ENCODE assay signal across 29 cellular contexts in the genomic region with DNA sequence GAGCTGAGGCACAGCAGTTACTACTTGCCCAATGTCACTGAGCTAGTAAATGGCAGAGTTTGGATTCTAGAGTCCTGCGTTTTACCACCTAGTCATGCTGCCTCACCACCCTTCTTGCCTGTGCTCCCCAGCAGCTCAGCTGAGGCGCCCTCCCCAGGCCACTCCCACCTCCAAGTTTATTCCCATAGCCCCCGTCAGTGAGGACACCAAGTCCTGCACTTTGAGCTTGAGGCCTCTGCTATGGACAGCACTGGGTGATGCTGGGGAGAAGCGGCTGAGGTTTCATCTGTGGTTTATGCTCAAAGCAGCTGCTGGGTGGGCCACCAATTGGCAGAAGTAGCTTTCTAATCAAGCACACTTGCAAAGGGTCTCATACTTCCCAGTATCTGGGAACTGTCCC. TPM values are rescaled to one million over a fixed set of nuclear protein-coding genes. Genes with fewer than 3 reads are reported as not detected.
"Had no signal": no experiment of that assay in that cellular context is flagged by ENCODE, and none has a peak within 500 bp of the region (broad histone marks: within the 10 kb centered on the region; RNA-seq: fewer than 3 reads in every experiment).

No MANE protein-coding gene starts in this region.

- H3K27ac ChIP-seq: colonic mucosa, dorsolateral prefrontal cortex, epithelial cell of prostate, esophagus squamous epithelium, gastrocnemius medialis, heart right ventricle, left lung, lower lobe of right lung had no signal

- H3K36me3 ChIP-seq: colonic mucosa, heart right ventricle, left lung, lower lobe of right lung had no signal

- DNase-seq: colonic mucosa; dermis blood vessel endothelial cell; dorsolateral prefrontal cortex; effector CD4-positive, alpha-beta T cell; effector memory CD4-positive, alpha-beta T cell; erythroblast; esophagus squamous epithelium; foreskin fibroblast; foreskin melanocyte; gastrocnemius medialis; glutamatergic neuron; head of caudate nucleus; heart right ventricle; hypothalamus; immature natural killer cell; left cardiac atrium; left lung; left ventricle myocardium superior; lower lobe of right lung; mesenchymal stem cell; midbrain; naive thymus-derived CD4-positive, alpha-beta T cell had no signal

- H3K27me3 ChIP-seq: colonic mucosa, dorsolateral prefrontal cortex, esophagus squamous epithelium, gastrocnemius medialis, left lung had no signal

- H3K4me1 ChIP-seq: colonic mucosa, heart right ventricle, left lung, lower lobe of right lung had no signal

- H3K4me3 ChIP-seq: colonic mucosa, dorsolateral prefrontal cortex, esophagus squamous epithelium, gastrocnemius medialis, heart right ventricle, left lung, lower lobe of right lung had no signal

- H3K9me3 ChIP-seq: colonic mucosa, gastrocnemius medialis had no signal

RNA-seq across cellular contexts. Expression of a gene that starts 36.7 kb away (rescaled TPM):
- total RNA-seq: chondrocyte; dermis blood vessel endothelial cell; glomerular endothelial cell; heart right ventricle; kidney epithelial cell; left cardiac atrium; left lung; left ventricle myocardium superior; lower lobe of right lung; lung microvascular endothelial cell; mononuclear cell; naive thymus-derived CD4-positive, alpha-beta T cell had no signal
- polyA plus RNA-seq: heart right ventricle; immature natural killer cell; keratinocyte; naive thymus-derived CD4-positive, alpha-beta T cell had no signal
